Comparison of ENCODE assay signal across 8 cellular contexts in the genomic region with DNA sequence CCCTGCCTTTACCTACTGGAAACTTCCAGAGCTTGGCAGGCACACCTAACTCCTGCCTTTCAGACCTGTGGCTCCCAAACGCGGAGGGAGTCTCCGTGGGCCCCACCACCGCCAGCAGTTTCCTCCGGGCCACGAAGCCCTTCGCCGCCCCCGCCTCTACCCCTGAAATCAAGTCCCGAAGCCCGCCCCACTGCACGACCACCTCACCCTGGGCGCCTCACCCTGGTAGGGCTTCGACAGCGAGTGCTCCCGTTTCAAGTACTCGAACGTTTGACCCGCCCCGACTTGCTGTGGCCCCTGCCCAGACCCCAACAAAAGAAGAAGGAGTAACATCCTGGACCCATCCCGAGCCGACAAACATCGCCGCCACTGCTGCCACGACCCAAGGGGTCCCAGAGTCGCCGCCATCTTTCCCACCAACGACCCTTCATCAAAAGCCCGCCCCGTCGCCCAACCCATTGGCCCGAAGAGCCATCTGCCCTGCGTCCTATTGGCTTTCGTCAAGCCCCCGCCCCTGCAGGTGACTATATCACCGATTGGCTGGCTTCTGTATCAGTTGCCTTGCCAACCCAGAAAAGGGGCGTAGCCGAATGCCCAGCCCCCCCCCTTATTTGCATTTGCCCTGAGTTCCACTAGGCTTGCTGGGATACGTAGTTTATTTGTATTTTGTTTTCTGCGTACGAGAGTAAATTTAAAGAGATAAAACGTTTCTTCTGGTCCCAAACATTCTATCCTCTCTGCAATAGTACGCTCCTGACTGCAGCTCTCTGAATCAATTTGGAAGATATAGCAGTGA. TPM values are rescaled to one million over a fixed set of nuclear protein-coding genes. Genes with fewer than 3 reads are reported as not detected.
DNase-seq lines count a peak whose midpoint lies in the region; ATAC-seq and TF ChIP-seq lines count a peak whose summit lies in the region.

A gene with protein sequence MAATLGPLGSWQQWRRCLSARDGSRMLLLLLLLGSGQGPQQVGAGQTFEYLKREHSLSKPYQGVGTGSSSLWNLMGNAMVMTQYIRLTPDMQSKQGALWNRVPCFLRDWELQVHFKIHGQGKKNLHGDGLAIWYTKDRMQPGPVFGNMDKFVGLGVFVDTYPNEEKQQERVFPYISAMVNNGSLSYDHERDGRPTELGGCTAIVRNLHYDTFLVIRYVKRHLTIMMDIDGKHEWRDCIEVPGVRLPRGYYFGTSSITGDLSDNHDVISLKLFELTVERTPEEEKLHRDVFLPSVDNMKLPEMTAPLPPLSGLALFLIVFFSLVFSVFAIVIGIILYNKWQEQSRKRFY (minus strand): TSS at position 432 of the 796 bp plus-strand sequence. CDS start 24 bp downstream, at position 408.

- dilution Hi-C loops in mammary epithelial cell (cut with HindIII; ENCODE audit: low sequenced_read_pairs): no loop called here

- intact Hi-C loops in A673 (cut with micrococcal nuclease; ENCODE audit: unreplicated experiment): loop anchor here (2.0 kb wide), 1 partner anchor 21 kb away; a partner anchor contains a TSS
- intact Hi-C loops in mammary epithelial cell (cut with micrococcal nuclease): loop anchor here (1.0 kb wide), 1 partner anchor 103 kb away; no protein-coding TSS in a partner anchor

- H3K27me3 ChIP-seq in A673 (replicated peaks; ENCODE audit: insufficient read depth, low read depth, low read length, poor library complexity) (no peaks in the 10 kb centered on the region), mammary epithelial cell (ENCODE audit: insufficient read depth, low read length) (no peaks in the 10 kb centered on the region), iPS-20b (ENCODE audit: insufficient read depth, low read length) (no peaks in the 10 kb centered on the region)

- H3K27ac ChIP-seq in A673 (ENCODE audit: low read depth, low read length, poor library complexity, severe bottlenecking): peak within 1 kb of the TSS; percentile 78
- H3K27ac ChIP-seq in VCaP: peak within 1 kb of the TSS; percentile 76
- H3K27ac ChIP-seq in mammary epithelial cell (ENCODE audit: insufficient read depth, low read depth, low read length): peak within 1 kb of the TSS; percentile 64
- no peak within 1 kb of the TSS for H3K27ac ChIP-seq in iPS-20b (ENCODE audit: low read length)
- peak within 1 kb of the TSS in 20 of 21 experiments; percentile 58 to 90 (median 82) for H3K27ac ChIP-seq in skin epidermis

- ATAC-seq in GM18868 (IDR thresholded peaks at IDR 0.05; ENCODE audit: unreplicated experiment): peak; percentile 98
- ATAC-seq in HG03108 (IDR thresholded peaks at IDR 0.05; ENCODE audit: unreplicated experiment): peak; percentile 100

- POLR2A ChIA-PET in A673 (lab: Charles Lee; ENCODE audit: low non-redundant PET): no interaction called here

- H3K79me2 ChIP-seq in mammary epithelial cell (ENCODE audit: insufficient read depth, low read length): peaks cover 21% of the 10 kb centered on the region

- WGBS in mammary epithelial cell (ENCODE audit: low coverage, missing lambda C conversion rate): 0% methylated on average over 18 of the region's 43 CpGs

- peaks cover 4% of the 10 kb centered on the region for H3K4me1 ChIP-seq in A673 (ENCODE audit: insufficient read depth, low read length, poor library complexity, severe bottlenecking)
- H3K4me1 ChIP-seq in mammary epithelial cell (ENCODE audit: insufficient read depth, low read length): peaks cover 14% of the 10 kb centered on the region
- 0 out of 2 replicates have a peak, but pooled peaks cover 3% of the 10 kb centered on the region for H3K4me1 ChIP-seq in iPS-20b (ENCODE audit: insufficient read depth, low read length)

- H3K9ac ChIP-seq in mammary epithelial cell (ENCODE audit: insufficient read depth, low read length) (peak within 1 kb of the TSS; percentile 82), iPS-20b (ENCODE audit: low read depth, low read length) (peak within 1 kb of the TSS; percentile 89)

- H4K20me1 ChIP-seq in mammary epithelial cell (ENCODE audit: insufficient read depth, low read length): no peaks in the 10 kb centered on the region

- peak; percentile 99 for DNase-seq in A673 (ENCODE audit: low spot score)
- peak; percentile 96 for DNase-seq in NCI-H2196 (lab: John Stamatoyannopoulos, UW; ENCODE audit: unreplicated experiment)
- DNase-seq in mammary epithelial cell: peak; percentile 96

- CTCF ChIA-PET in A673 (lab: Charles Lee) (interaction anchor here (0.6 kb wide), 1 partner anchor 20 kb away, joined by 23 read pairs; no protein-coding TSS in a partner anchor), mammary epithelial cell (lab: Charles Lee; ENCODE audit: low non-redundant PET) (no interaction called here)

- TF ChIP-seq CTCF in A673 (conservative IDR thresholded peaks at IDR 0.05; ENCODE audit: low read depth, low read length) (no peak), VCaP (conservative IDR thresholded peaks at IDR 0.05) (no peak), mammary epithelial cell (conservative IDR thresholded peaks at IDR 0.05 in 1 of 2, IDR thresholded peaks at IDR 0.05 in 1 of 2; ENCODE audit: extremely low read depth in 1 of 2, insufficient read depth in 1 of 2, low read depth in 1 of 2, low read length in 2 of 2) (peak in 1 of 2 donors; percentile 20)

- H3K9me3 ChIP-seq in A673 (ENCODE audit: low read depth, low read length, poor library complexity, severe bottlenecking): no peaks in the 10 kb centered on the region
- no peaks in the 10 kb centered on the region for H3K9me3 ChIP-seq in mammary epithelial cell (replicated peaks; ENCODE audit: insufficient read depth, low read length)
- H3K9me3 ChIP-seq in iPS-20b (ENCODE audit: insufficient read depth, low read depth, low read length): no peaks in the 10 kb centered on the region

- peak within 1 kb of the TSS; percentile 98 for H2AFZ ChIP-seq in mammary epithelial cell (ENCODE audit: low read depth, low read length)

- BruUV-seq in A673 (replicated peaks; lab: Mats Ljungman, UMichigan) (no TSS peak), mammary epithelial cell (replicated peaks; lab: Mats Ljungman, UMichigan) (no TSS peak)

- in situ Hi-C loops in mammary epithelial cell (cut with MboI; ENCODE audit: low sequenced_read_pairs in 2 of 2): no loop called here

- peak within 1 kb of the TSS; percentile 91 for H3K4me3 ChIP-seq in A673 (ENCODE audit: low read depth, low read length, poor library complexity, severe bottlenecking)
- H3K4me3 ChIP-seq in mammary epithelial cell (replicated peaks in 1 of 3; ENCODE audit: insufficient read depth in 1 of 3, low read depth in 2 of 3, low read length in 3 of 3): peak within 1 kb of the TSS; percentile 83 to 93 (median 84)
- H3K4me3 ChIP-seq in iPS-20b (ENCODE audit: low read length): peak within 1 kb of the TSS; percentile 94
- peak within 1 kb of the TSS; percentile 58 to 76 (median 72) for H3K4me3 ChIP-seq in skin epidermis

- H3K36me3 ChIP-seq in A673 (ENCODE audit: insufficient read depth, low read length, poor library complexity, severe bottlenecking): peaks cover 14% of the 10 kb centered on the region
- peaks cover 4% of the 10 kb centered on the region for H3K36me3 ChIP-seq in mammary epithelial cell (ENCODE audit: insufficient read depth, low read length)
- peaks cover 25% of the 10 kb centered on the region for H3K36me3 ChIP-seq in iPS-20b (ENCODE audit: insufficient read depth, low read depth, low read length)

- H3K4me2 ChIP-seq in mammary epithelial cell (ENCODE audit: insufficient read depth, low read depth, low read length): peak within 1 kb of the TSS; percentile 87

RNA-seq across cellular contexts. Expression of the gene that starts here (rescaled TPM):
- total RNA-seq in A673 (2021) (23.1 and 24.0 TPM in 2 replicates), mammary epithelial cell (10 to 100 TPM; 15.3 to 17.3 TPM)
- polyA plus RNA-seq in mammary epithelial cell: 18.2 TPM
- polyA minus RNA-seq in mammary epithelial cell: 30.0 TPM
